ENCODE assay signal across 24 cellular contexts in genomic region chr20:52833901-52834300, GRCh38.
"Had no signal": no experiment of that assay in that cellular context is flagged by ENCODE, and none has a peak within 500 bp of the region (broad histone marks: within the 10 kb centered on the region; RNA-seq: fewer than 3 reads in every experiment).

No MANE protein-coding gene starts in this region.

- H3K27ac Mint-ChIP-seq: naive B cell; natural killer cell; progenitor cell of endocrine pancreas; stimulated activated effector memory CD8-positive, alpha-beta T cell treated with anti-CD3 and anti-CD28 coated beads, Interleukin-12 subunit alpha, Interleukin-12 subunit beta, amount 100 ng/mL, for 72 hours; stimulated activated naive CD8-positive, alpha-beta T cell treated with anti-CD3 and anti-CD28 coated beads, Interleukin-15, Interleukin-2, amounts not matched to agents 100 ng/mL and 50 ng/mL, for 24 hours had no signal

- H3K9me3 ChIP-seq: lower lobe of right lung, ovary, thoracic aorta, tibial artery had no signal

- H3K9me3 Mint-ChIP-seq: stimulated activated effector memory CD8-positive, alpha-beta T cell treated with anti-CD3 and anti-CD28 coated beads, Interleukin-12 subunit alpha, Interleukin-12 subunit beta, amount 100 ng/mL, for 72 hours had no signal

- H3K36me3 ChIP-seq: lower lobe of right lung, ovary, sigmoid colon, spleen, suprapubic skin, thoracic aorta, tibial artery, upper lobe of left lung, vagina had no signal

- H3K4me1 Mint-ChIP-seq: naive B cell; natural killer cell; stimulated activated effector memory CD8-positive, alpha-beta T cell treated with anti-CD3 and anti-CD28 coated beads, Interleukin-12 subunit alpha, Interleukin-12 subunit beta, amount 100 ng/mL, for 72 hours had no signal

- H3K27me3 ChIP-seq: hepatocyte, ovary, sigmoid colon, spleen, suprapubic skin, tibial artery, upper lobe of left lung, vagina had no signal

- H3K36me3 Mint-ChIP-seq: natural killer cell; stimulated activated effector memory CD8-positive, alpha-beta T cell treated with anti-CD3 and anti-CD28 coated beads, Interleukin-12 subunit alpha, Interleukin-12 subunit beta, amount 100 ng/mL, for 72 hours had no signal

- H3K4me1 ChIP-seq: lower lobe of right lung, sigmoid colon, spleen, suprapubic skin, tibial artery, upper lobe of left lung, vagina had no signal

- DNase-seq: islet precursor cell; left ventricle myocardium superior; lower lobe of right lung; mammary epithelial cell; mesenchymal stem cell; naive B cell; natural killer cell; ovary; retina; right cardiac atrium; sigmoid colon; small intestine; spleen; stimulated activated CD4-positive, alpha-beta T cell treated with anti-CD3 and anti-CD28 coated beads, Interleukin-4, amount 100 ng/mL, for 24 hours; stimulated activated naive CD4-positive, alpha-beta T cell; tibial artery; upper lobe of left lung had no signal

- ATAC-seq: left ventricle myocardium superior; lower lobe of right lung; natural killer cell; right cardiac atrium; stimulated activated effector memory CD8-positive, alpha-beta T cell treated with anti-CD3 and anti-CD28 coated beads, Interleukin-12 subunit alpha, Interleukin-12 subunit beta, amount 100 ng/mL, for 72 hours had no signal

- H3K27ac ChIP-seq: hepatocyte, lower lobe of right lung, ovary, sigmoid colon, spleen, suprapubic skin, thoracic aorta, tibial artery, upper lobe of left lung, vagina had no signal

- H3K4me3 Mint-ChIP-seq: naive B cell; natural killer cell; stimulated activated effector memory CD8-positive, alpha-beta T cell treated with anti-CD3 and anti-CD28 coated beads, Interleukin-12 subunit alpha, Interleukin-12 subunit beta, amount 100 ng/mL, for 72 hours; stimulated activated naive CD8-positive, alpha-beta T cell treated with anti-CD3 and anti-CD28 coated beads, Interleukin-15, Interleukin-2, amounts not matched to agents 100 ng/mL and 50 ng/mL, for 24 hours had no signal

- H3K4me3 ChIP-seq: hepatocyte, lower lobe of right lung, ovary, sigmoid colon, spleen, suprapubic skin, thoracic aorta, tibial artery, upper lobe of left lung, vagina had no signal
